Comparison of ENCODE assay signal across 2 cellular contexts in the genomic region with DNA sequence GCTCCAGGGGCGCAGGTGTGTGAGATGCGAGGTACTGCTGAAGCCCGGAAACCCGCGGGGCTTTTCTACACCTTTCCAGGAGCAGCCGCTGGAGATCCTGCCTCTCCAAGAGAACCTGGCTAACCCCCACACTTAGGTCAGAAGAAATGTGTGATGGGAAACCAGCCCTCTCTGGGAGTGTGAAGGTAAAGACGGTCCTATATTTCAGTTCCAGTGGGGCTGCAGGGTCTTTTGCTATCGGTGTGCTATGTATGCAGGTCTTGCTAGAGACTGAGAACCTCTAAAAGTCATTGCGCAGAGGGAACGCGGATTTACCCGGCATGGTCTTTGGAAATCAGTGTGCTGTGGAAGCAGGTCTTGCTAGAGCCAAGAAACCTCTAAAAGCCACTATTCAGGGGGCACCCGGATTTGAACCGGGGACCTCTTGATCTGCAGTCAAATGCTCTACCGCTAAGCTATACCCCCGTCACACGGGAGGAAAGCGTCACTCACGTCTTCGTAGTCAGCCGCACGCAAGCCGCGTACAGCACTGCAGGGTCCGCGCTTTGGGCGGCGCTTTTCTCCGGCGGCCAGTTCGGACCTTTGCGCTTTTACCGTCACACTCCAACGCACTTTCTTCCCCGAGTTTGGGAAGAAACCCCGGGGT.
A peak's percentile ranks its signal among the peaks of the same experiment; 100 is the strongest.
TF ChIP-seq lines count a peak whose summit lies in the region.

No MANE protein-coding gene starts in this region.

TF ChIP-seq in WTC11, 78 proteins besides CTCF, POLR2A, EP300 and RAD21 (continued from another document and continues in another):
- TF ChIP-seq, protein P1, sequence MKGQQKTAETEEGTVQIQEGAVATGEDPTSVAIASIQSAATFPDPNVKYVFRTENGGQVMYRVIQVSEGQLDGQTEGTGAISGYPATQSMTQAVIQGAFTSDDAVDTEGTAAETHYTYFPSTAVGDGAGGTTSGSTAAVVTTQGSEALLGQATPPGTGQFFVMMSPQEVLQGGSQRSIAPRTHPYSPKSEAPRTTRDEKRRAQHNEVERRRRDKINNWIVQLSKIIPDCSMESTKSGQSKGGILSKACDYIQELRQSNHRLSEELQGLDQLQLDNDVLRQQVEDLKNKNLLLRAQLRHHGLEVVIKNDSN (CRISPR knock-in tag; IDR thresholded peaks at IDR 0.05), result peak; percentile 66; the same call in 1 of the 2 replicates
- TF ChIP-seq, protein P2, sequence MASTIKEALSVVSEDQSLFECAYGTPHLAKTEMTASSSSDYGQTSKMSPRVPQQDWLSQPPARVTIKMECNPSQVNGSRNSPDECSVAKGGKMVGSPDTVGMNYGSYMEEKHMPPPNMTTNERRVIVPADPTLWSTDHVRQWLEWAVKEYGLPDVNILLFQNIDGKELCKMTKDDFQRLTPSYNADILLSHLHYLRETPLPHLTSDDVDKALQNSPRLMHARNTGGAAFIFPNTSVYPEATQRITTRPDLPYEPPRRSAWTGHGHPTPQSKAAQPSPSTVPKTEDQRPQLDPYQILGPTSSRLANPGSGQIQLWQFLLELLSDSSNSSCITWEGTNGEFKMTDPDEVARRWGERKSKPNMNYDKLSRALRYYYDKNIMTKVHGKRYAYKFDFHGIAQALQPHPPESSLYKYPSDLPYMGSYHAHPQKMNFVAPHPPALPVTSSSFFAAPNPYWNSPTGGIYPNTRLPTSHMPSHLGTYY (CRISPR knock-in tag; IDR thresholded peaks at IDR 0.05), result peak; percentile 93; the same call in 1 of the 2 replicates
- TF ChIP-seq ZNF263 (CRISPR knock-in tag; IDR thresholded peaks at IDR 0.05; ENCODE audit: low read depth), result no peak
- no peak for TF ChIP-seq ATF1 (CRISPR knock-in tag; IDR thresholded peaks at IDR 0.05)
- TF ChIP-seq NFATC4 (CRISPR knock-in tag; IDR thresholded peaks at IDR 0.05), result peak; percentile 86
- TF ChIP-seq ZNF138 (CRISPR knock-in tag; conservative IDR thresholded peaks at IDR 0.05), result no peak
- TF ChIP-seq ZNF416 (CRISPR knock-in tag; IDR thresholded peaks at IDR 0.05), result 0 out of 2 replicates have a peak, but pooled peaks have one; percentile 75
- no peak for TF ChIP-seq KAT7 (CRISPR knock-in tag; IDR thresholded peaks at IDR 0.05; ENCODE audit: borderline replicate concordance)
- TF ChIP-seq, protein P3, sequence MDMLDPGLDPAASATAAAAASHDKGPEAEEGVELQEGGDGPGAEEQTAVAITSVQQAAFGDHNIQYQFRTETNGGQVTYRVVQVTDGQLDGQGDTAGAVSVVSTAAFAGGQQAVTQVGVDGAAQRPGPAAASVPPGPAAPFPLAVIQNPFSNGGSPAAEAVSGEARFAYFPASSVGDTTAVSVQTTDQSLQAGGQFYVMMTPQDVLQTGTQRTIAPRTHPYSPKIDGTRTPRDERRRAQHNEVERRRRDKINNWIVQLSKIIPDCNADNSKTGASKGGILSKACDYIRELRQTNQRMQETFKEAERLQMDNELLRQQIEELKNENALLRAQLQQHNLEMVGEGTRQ (CRISPR knock-in tag; IDR thresholded peaks at IDR 0.05), result peak; percentile 57
- TF ChIP-seq, protein P4, sequence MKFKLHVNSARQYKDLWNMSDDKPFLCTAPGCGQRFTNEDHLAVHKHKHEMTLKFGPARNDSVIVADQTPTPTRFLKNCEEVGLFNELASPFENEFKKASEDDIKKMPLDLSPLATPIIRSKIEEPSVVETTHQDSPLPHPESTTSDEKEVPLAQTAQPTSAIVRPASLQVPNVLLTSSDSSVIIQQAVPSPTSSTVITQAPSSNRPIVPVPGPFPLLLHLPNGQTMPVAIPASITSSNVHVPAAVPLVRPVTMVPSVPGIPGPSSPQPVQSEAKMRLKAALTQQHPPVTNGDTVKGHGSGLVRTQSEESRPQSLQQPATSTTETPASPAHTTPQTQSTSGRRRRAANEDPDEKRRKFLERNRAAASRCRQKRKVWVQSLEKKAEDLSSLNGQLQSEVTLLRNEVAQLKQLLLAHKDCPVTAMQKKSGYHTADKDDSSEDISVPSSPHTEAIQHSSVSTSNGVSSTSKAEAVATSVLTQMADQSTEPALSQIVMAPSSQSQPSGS (CRISPR knock-in tag; IDR thresholded peaks at IDR 0.05; ENCODE audit: borderline replicate concordance, low read depth), result no peak
- peak; percentile 65; the same call in 1 of the 2 replicates for TF ChIP-seq ZNF396 (CRISPR knock-in tag; IDR thresholded peaks at IDR 0.05; ENCODE audit: borderline replicate concordance)
- TF ChIP-seq ELF4 (CRISPR knock-in tag; IDR thresholded peaks at IDR 0.05; ENCODE audit: low read depth), result no peak
- TF ChIP-seq ZNF232 (CRISPR knock-in tag; IDR thresholded peaks at IDR 0.05), result no peak
- TF ChIP-seq ZNF671 (CRISPR knock-in tag; IDR thresholded peaks at IDR 0.05), result peak; percentile 43; the same call in 1 of the 2 replicates
- TF ChIP-seq, protein P5, sequence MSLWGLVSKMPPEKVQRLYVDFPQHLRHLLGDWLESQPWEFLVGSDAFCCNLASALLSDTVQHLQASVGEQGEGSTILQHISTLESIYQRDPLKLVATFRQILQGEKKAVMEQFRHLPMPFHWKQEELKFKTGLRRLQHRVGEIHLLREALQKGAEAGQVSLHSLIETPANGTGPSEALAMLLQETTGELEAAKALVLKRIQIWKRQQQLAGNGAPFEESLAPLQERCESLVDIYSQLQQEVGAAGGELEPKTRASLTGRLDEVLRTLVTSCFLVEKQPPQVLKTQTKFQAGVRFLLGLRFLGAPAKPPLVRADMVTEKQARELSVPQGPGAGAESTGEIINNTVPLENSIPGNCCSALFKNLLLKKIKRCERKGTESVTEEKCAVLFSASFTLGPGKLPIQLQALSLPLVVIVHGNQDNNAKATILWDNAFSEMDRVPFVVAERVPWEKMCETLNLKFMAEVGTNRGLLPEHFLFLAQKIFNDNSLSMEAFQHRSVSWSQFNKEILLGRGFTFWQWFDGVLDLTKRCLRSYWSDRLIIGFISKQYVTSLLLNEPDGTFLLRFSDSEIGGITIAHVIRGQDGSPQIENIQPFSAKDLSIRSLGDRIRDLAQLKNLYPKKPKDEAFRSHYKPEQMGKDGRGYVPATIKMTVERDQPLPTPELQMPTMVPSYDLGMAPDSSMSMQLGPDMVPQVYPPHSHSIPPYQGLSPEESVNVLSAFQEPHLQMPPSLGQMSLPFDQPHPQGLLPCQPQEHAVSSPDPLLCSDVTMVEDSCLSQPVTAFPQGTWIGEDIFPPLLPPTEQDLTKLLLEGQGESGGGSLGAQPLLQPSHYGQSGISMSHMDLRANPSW (CRISPR knock-in tag; conservative IDR thresholded peaks at IDR 0.05; ENCODE audit: low read depth), result no peak
- TF ChIP-seq, protein P6, sequence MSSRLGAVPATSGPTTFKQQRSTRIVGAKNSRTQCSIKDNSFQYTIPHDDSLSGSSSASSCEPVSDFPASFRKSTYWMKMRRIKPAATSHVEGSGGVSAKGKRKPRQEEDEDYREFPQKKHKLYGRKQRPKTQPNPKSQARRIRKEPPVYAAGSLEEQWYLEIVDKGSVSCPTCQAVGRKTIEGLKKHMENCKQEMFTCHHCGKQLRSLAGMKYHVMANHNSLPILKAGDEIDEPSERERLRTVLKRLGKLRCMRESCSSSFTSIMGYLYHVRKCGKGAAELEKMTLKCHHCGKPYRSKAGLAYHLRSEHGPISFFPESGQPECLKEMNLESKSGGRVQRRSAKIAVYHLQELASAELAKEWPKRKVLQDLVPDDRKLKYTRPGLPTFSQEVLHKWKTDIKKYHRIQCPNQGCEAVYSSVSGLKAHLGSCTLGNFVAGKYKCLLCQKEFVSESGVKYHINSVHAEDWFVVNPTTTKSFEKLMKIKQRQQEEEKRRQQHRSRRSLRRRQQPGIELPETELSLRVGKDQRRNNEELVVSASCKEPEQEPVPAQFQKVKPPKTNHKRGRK (CRISPR knock-in tag; IDR thresholded peaks at IDR 0.05; ENCODE audit: borderline replicate concordance), result no peak

TF ChIP-seq in liver, 16 proteins besides CTCF, POLR2A, EP300 and RAD21 (continued from another document):
- TF ChIP-seq, protein P7, sequence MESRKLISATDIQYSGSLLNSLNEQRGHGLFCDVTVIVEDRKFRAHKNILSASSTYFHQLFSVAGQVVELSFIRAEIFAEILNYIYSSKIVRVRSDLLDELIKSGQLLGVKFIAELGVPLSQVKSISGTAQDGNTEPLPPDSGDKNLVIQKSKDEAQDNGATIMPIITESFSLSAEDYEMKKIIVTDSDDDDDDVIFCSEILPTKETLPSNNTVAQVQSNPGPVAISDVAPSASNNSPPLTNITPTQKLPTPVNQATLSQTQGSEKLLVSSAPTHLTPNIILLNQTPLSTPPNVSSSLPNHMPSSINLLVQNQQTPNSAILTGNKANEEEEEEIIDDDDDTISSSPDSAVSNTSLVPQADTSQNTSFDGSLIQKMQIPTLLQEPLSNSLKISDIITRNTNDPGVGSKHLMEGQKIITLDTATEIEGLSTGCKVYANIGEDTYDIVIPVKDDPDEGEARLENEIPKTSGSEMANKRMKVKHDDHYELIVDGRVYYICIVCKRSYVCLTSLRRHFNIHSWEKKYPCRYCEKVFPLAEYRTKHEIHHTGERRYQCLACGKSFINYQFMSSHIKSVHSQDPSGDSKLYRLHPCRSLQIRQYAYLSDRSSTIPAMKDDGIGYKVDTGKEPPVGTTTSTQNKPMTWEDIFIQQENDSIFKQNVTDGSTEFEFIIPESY (IDR thresholded peaks at IDR 0.05), result no peak
- TF ChIP-seq RXRA (IDR thresholded peaks at IDR 0.05) (no peak), EGR1 (IDR thresholded peaks at IDR 0.05; ENCODE audit: low read depth in 2 of 2) (no peak)
